ENCODE assay signal across 16 cellular contexts in genomic region chr13:44398606-44399005, GRCh38.
"Had no signal": no experiment of that assay in that cellular context is flagged by ENCODE, and none has a peak within 500 bp of the region (broad histone marks: within the 10 kb centered on the region; RNA-seq: fewer than 3 reads in every experiment).

No MANE protein-coding gene starts in this region.

- H3K27ac ChIP-seq: epithelial cell of prostate, esophagus muscularis mucosa, right atrium auricular region, upper lobe of left lung had no signal

- DNase-seq: effector memory CD8-positive, alpha-beta T cell; gastrocnemius medialis; immature natural killer cell; kidney; left cardiac atrium; posterior cingulate gyrus; stimulated activated CD4-positive, alpha-beta T cell treated with anti-CD3 and anti-CD28 coated beads, Interleukin-15, amount 100 ng/mL, for 24 hours; stimulated activated CD4-positive, alpha-beta T cell treated with anti-CD3 and anti-CD28 coated beads, Interleukin-1b, Interleukin-23, amount 100 ng/mL, for 48 hours; stimulated activated CD4-positive, alpha-beta T cell treated with anti-CD3 and anti-CD28 coated beads, Interleukin-4, amount 100 ng/mL, for 24 hours; stimulated activated naive B cell treated with anti-CD40 and anti-IgM and Interleukin-4, amounts not matched to agents 10 μg/mL and 1 μg/mL and 100 μg/mL, for 72 hours; stomach; upper lobe of left lung; uterus had no signal

- H3K27me3 ChIP-seq: esophagus muscularis mucosa, gastrocnemius medialis, right atrium auricular region, stomach, upper lobe of left lung, uterus had no signal

- H3K9me3 ChIP-seq: esophagus muscularis mucosa, gastrocnemius medialis, right atrium auricular region, stomach, upper lobe of left lung, uterus had no signal

- H3K36me3 ChIP-seq: esophagus muscularis mucosa, gastrocnemius medialis, right atrium auricular region, stomach, upper lobe of left lung, uterus had no signal

- H3K4me3 ChIP-seq: esophagus muscularis mucosa, gastrocnemius medialis, right atrium auricular region, stomach, upper lobe of left lung, uterus had no signal

- H3K4me1 ChIP-seq: gastrocnemius medialis, uterus had no signal
